ENCODE assay signal across 22 cellular contexts in the genomic region with DNA sequence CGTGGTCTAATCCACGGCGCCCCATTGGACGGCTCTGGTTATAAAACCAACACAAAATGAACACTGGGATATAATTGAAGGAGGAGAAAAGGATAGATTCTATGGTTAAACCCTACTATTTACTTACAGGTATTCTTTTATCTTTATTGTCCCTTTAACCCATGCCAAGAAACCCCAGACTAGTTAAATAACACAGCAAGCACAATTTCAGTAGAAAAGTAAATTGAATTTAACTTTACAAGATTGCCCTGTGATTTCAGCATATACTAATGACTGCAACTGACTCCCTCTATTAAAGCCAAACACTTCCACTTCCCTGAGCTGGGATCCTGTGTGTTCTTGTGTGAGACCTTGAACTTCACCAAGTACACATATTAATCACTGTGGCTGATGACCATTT. TPM values are rescaled to one million over a fixed set of nuclear protein-coding genes. Genes with fewer than 3 reads are reported as not detected.
DNase-seq lines count a peak whose midpoint lies in the region; ATAC-seq and TF ChIP-seq lines count a peak whose summit lies in the region.
"Had no signal": no experiment of that assay in that cellular context is flagged by ENCODE, and none has a peak within 500 bp of the region (broad histone marks: within the 10 kb centered on the region; RNA-seq: fewer than 3 reads in every experiment).

No MANE protein-coding gene starts in this region.

- POLR2A ChIA-PET in CD4-positive, alpha-beta memory T cell (lab: Charles Lee; ENCODE audit: partially characterized antibody) = interaction anchor here (0.6 to 87.2 kb wide), 4 partner anchors 11 to 1042 kb away, joined by 3 to 6015 read pairs (median 3009); partner anchors contain the start of gene BCL11B
- POLR2A ChIA-PET in naive thymus-derived CD4-positive, alpha-beta T cell (lab: Charles Lee) = interaction anchor here (41.6 to 69.0 kb wide), 3 partner anchors 5 to 42 kb away, joined by 1374 to 2458 read pairs (median 2458); partner anchors contain the start of gene BCL11B

- peak overlapping the region; percentile 94 to 99 (median 99) for H3K27ac Mint-ChIP-seq in CD4-positive, alpha-beta memory T cell
- peak overlapping the region; percentile 98 for H3K27ac Mint-ChIP-seq in activated T-helper 17 cell treated with anti-CD3 and anti-CD28 coated beads, Interleukin-2, amount 50 U/mL, for 72 hours
- H3K27ac Mint-ChIP-seq in naive thymus-derived CD4-positive, alpha-beta T cell = peak overlapping the region; percentile 88 to 100 (median 99)
- no peak overlapping the region for H3K27ac Mint-ChIP-seq in neural progenitor cell
- H3K27ac Mint-ChIP-seq: dendritic cell treated with granulocyte-macrophage colony-stimulating factor and Interleukin-4, amounts not matched to agents 40 ng/mL and 50 ng/mL, for 4 days had no signal

- no peaks in the 10 kb centered on the region for H3K27me3 ChIP-seq in CD4-positive, alpha-beta memory T cell (ENCODE audit: insufficient read depth, low read length)
- no peaks in the 10 kb centered on the region for H3K27me3 ChIP-seq in naive thymus-derived CD4-positive, alpha-beta T cell (ENCODE audit: control insufficient read depth in 2 of 2, insufficient read depth in 2 of 2, low read length in 2 of 2)
- H3K27me3 ChIP-seq in neural progenitor cell = no peaks in the 10 kb centered on the region
- H3K27me3 ChIP-seq: SJSA1 had no signal

- no peak overlapping the region for H3K4me3 ChIP-seq in CD4-positive, alpha-beta memory T cell (ENCODE audit: low read length in 2 of 2)
- peak overlapping the region; percentile 34 for H3K4me3 ChIP-seq in naive thymus-derived CD4-positive, alpha-beta T cell (ENCODE audit: low read length)
- no peak overlapping the region for H3K4me3 ChIP-seq in neural progenitor cell
- H3K4me3 ChIP-seq: K562, SJSA1, skin epidermis, upper lobe of left lung had no signal

- ATAC-seq in activated T-helper 17 cell treated with anti-CD3 and anti-CD28 coated beads, Interleukin-2, amount 50 U/mL, for 72 hours (replicated peaks) = peak; percentile 34
- ATAC-seq in naive thymus-derived CD4-positive, alpha-beta T cell = no peak
- ATAC-seq: K562, left ventricle myocardium superior, PC-3 had no signal

- H3K9me3 Mint-ChIP-seq in CD4-positive, alpha-beta memory T cell = peaks cover 0 to 19% (median 0%) of the 10 kb centered on the region in 8 donors
- H3K9me3 Mint-ChIP-seq in activated T-helper 17 cell treated with anti-CD3 and anti-CD28 coated beads, Interleukin-2, amount 50 U/mL, for 72 hours = no peaks in the 10 kb centered on the region
- peaks cover 0 to 25% (median 0%) of the 10 kb centered on the region in 11 donors for H3K9me3 Mint-ChIP-seq in naive thymus-derived CD4-positive, alpha-beta T cell
- no peaks in the 10 kb centered on the region for H3K9me3 Mint-ChIP-seq in neural progenitor cell
- H3K9me3 Mint-ChIP-seq: dendritic cell treated with granulocyte-macrophage colony-stimulating factor and Interleukin-4, amounts not matched to agents 40 ng/mL and 50 ng/mL, for 4 days had no signal

- no peaks in the 10 kb centered on the region for H3K27me3 Mint-ChIP-seq in CD4-positive, alpha-beta memory T cell
- H3K27me3 Mint-ChIP-seq in activated T-helper 17 cell treated with anti-CD3 and anti-CD28 coated beads, Interleukin-2, amount 50 U/mL, for 72 hours = no peaks in the 10 kb centered on the region
- H3K27me3 Mint-ChIP-seq in naive thymus-derived CD4-positive, alpha-beta T cell = no peaks in the 10 kb centered on the region
- peaks cover 11% of the 10 kb centered on the region for H3K27me3 Mint-ChIP-seq in neural progenitor cell (ENCODE audit: insufficient read depth, low read depth)

- H4K20me1 ChIP-seq in neural progenitor cell (ENCODE audit: low read depth) = no peaks in the 10 kb centered on the region

- H3K36me3 Mint-ChIP-seq in CD4-positive, alpha-beta memory T cell = peaks cover 57 to 93% of the 10 kb centered on the region in 2 donors
- peaks cover 97% of the 10 kb centered on the region for H3K36me3 Mint-ChIP-seq in activated T-helper 17 cell treated with anti-CD3 and anti-CD28 coated beads, Interleukin-2, amount 50 U/mL, for 72 hours (ENCODE audit: low read depth)
- peaks cover 14 to 64% (median 46%) of the 10 kb centered on the region in 5 donors for H3K36me3 Mint-ChIP-seq in naive thymus-derived CD4-positive, alpha-beta T cell
- H3K36me3 Mint-ChIP-seq in neural progenitor cell = peaks cover 3% of the 10 kb centered on the region

- peaks cover 61% of the 10 kb centered on the region for H3K36me3 ChIP-seq in CD4-positive, alpha-beta memory T cell (ENCODE audit: insufficient read depth, low read length)
- peaks cover 23 to 72% (median 24%) of the 10 kb centered on the region in 3 experiments for H3K36me3 ChIP-seq in naive thymus-derived CD4-positive, alpha-beta T cell (ENCODE audit: control insufficient read depth in 2 of 3, insufficient read depth in 3 of 3, low read length in 3 of 3)
- H3K36me3 ChIP-seq in neural progenitor cell = no peaks in the 10 kb centered on the region
- H3K36me3 ChIP-seq: SJSA1, upper lobe of left lung had no signal

- no peaks in the 10 kb centered on the region for H3K9me3 ChIP-seq in CD4-positive, alpha-beta memory T cell (ENCODE audit: control insufficient read depth in 1 of 2, low read length in 2 of 2)
- H3K9me3 ChIP-seq in naive thymus-derived CD4-positive, alpha-beta T cell (ENCODE audit: control insufficient read depth in 2 of 3, low read length in 3 of 3) = no peaks in the 10 kb centered on the region
- H3K9me3 ChIP-seq in neural progenitor cell (ENCODE audit: low read depth) = no peaks in the 10 kb centered on the region
- H3K9me3 ChIP-seq: SJSA1, upper lobe of left lung had no signal

- no peak overlapping the region for H3K4me2 ChIP-seq in neural progenitor cell

- no peak overlapping the region for H2AFZ ChIP-seq in neural progenitor cell (replicated peaks)

- peak overlapping the region; percentile 22 to 94 (median 72) for H3K4me3 Mint-ChIP-seq in CD4-positive, alpha-beta memory T cell
- peak overlapping the region; percentile 96 for H3K4me3 Mint-ChIP-seq in activated T-helper 17 cell treated with anti-CD3 and anti-CD28 coated beads, Interleukin-2, amount 50 U/mL, for 72 hours
- H3K4me3 Mint-ChIP-seq in naive thymus-derived CD4-positive, alpha-beta T cell = peak overlapping the region; percentile 70 to 94 (median 81)
- no peak overlapping the region for H3K4me3 Mint-ChIP-seq in neural progenitor cell
- H3K4me3 Mint-ChIP-seq: dendritic cell treated with granulocyte-macrophage colony-stimulating factor and Interleukin-4, amounts not matched to agents 40 ng/mL and 50 ng/mL, for 4 days had no signal

- TF ChIP-seq CTCF in C4-2B (conservative IDR thresholded peaks at IDR 0.05) (no peak), neural progenitor cell (IDR thresholded peaks at IDR 0.05) (no peak)

- H3K4me1 Mint-ChIP-seq in CD4-positive, alpha-beta memory T cell = peaks cover 80 to 98% (median 91%) of the 10 kb centered on the region in 4 donors
- peaks cover 81% of the 10 kb centered on the region for H3K4me1 Mint-ChIP-seq in activated T-helper 17 cell treated with anti-CD3 and anti-CD28 coated beads, Interleukin-2, amount 50 U/mL, for 72 hours
- H3K4me1 Mint-ChIP-seq in naive thymus-derived CD4-positive, alpha-beta T cell = peaks cover 71 to 97% (median 93%) of the 10 kb centered on the region in 7 donors
- peaks cover 40% of the 10 kb centered on the region for H3K4me1 Mint-ChIP-seq in neural progenitor cell

- intact Hi-C loops in CD4-positive, alpha-beta memory T cell (cut with micrococcal nuclease) = no loop called here
- intact Hi-C loops in naive thymus-derived CD4-positive, alpha-beta T cell (cut with micrococcal nuclease) = loop anchor here in 1 of 2 donors (2.0 kb wide), 2 partner anchors 14 kb away; no protein-coding TSS in a partner anchor

- H3K4me1 ChIP-seq in CD4-positive, alpha-beta memory T cell (ENCODE audit: insufficient read depth, low read length) = peaks cover 100% of the 10 kb centered on the region
- H3K4me1 ChIP-seq in naive thymus-derived CD4-positive, alpha-beta T cell (ENCODE audit: control insufficient read depth in 2 of 2, insufficient read depth in 2 of 2, low read length in 2 of 2) = peaks cover 91 to 97% of the 10 kb centered on the region in 2 donors
- H3K4me1 ChIP-seq in neural progenitor cell = peaks cover 14% of the 10 kb centered on the region

- no peaks in the 10 kb centered on the region for H3F3A ChIP-seq in neural progenitor cell (ENCODE audit: low read depth)

- CTCF ChIA-PET in CD4-positive, alpha-beta memory T cell (lab: Charles Lee; ENCODE audit: partially characterized antibody) = interaction anchor here (0.8 to 16.7 kb wide), 4 partner anchors 9 to 38 kb away, joined by 4 to 270 read pairs (median 18); no protein-coding TSS in a partner anchor
- CTCF ChIA-PET in naive thymus-derived CD4-positive, alpha-beta T cell (lab: Charles Lee) = interaction anchor here (0.5 to 3.2 kb wide), 8 partner anchors 12 to 1248 kb away, joined by 3 to 13 read pairs (median 4); partner anchors contain the start of gene BCL11B

- no peaks in the 10 kb centered on the region for H3K79me2 ChIP-seq in neural progenitor cell (ENCODE audit: low read depth)

- H3K27ac ChIP-seq in C4-2B (peak overlapping the region; percentile 63), neural progenitor cell (no peak overlapping the region)
- peak overlapping the region; percentile 98 for H3K27ac ChIP-seq in CD4-positive, alpha-beta memory T cell (ENCODE audit: low read depth, low read length)
- H3K27ac ChIP-seq in naive thymus-derived CD4-positive, alpha-beta T cell (ENCODE audit: low read depth, low read length) = peak overlapping the region; percentile 98
- H3K27ac ChIP-seq: SJSA1, upper lobe of left lung had no signal

- no peak for DNase-seq in CD4-positive, alpha-beta memory T cell
- DNase-seq in naive thymus-derived CD4-positive, alpha-beta T cell = peak in 1 of 9 donors; percentile 21
- DNase-seq in cerebellum (ENCODE audit: low spot score) (no peak), neural progenitor cell (ENCODE audit: low spot score) (no peak), NCI-H1417 treated with DMSO at 0.1 percent for 48 hours (lab: John Stamatoyannopoulos, UW) (no peak)
- DNase-seq: activated CD4-positive, CD25-positive, alpha-beta regulatory T cell treated with anti-CD3 and anti-CD28 coated beads, Interleukin-2, amount 50 U/mL, for 72 hours; amniotic stem cell; Calu3; EL; head of caudate nucleus; left ventricle myocardium superior; NCI-H187 treated with DMSO at 0.1 percent for 48 hours; NCI-H226; PC-3; stimulated activated naive CD4-positive, alpha-beta T cell treated with Interleukin-2 at 50 U/mL for 16 hours; upper lobe of left lung had no signal

- no peak overlapping the region for H3K9ac ChIP-seq in neural progenitor cell

RNA-seq across cellular contexts. Expression of gene BCL11B, which starts 45.3 kb away (rescaled TPM):
- 100 to 1,000 TPM; 163 to 165 TPM for total RNA-seq in CD4-positive, alpha-beta memory T cell
- polyA plus RNA-seq in CD4-positive, alpha-beta memory T cell = 10 to 100 TPM in 1 of 2 donors, 1 to 10 TPM in 1; 2.6 to 11.6 TPM
- 10 to 100 TPM; 51.4 to 52.9 TPM for total RNA-seq in activated T-helper 17 cell treated with anti-CD3 and anti-CD28 coated beads, Interleukin-2, amount 50 U/mL, for 72 hours
- 100 to 1,000 TPM in 4 of 5 experiments, 10 to 100 TPM in 1; 96.3 to 269 (median 223) TPM for total RNA-seq in naive thymus-derived CD4-positive, alpha-beta T cell
- 10 to 100 TPM; 10.9 to 11.6 TPM for polyA plus RNA-seq in naive thymus-derived CD4-positive, alpha-beta T cell
- total RNA-seq in cerebellum = 5.1 TPM
- 1.3 and 1.5 TPM in 2 replicates for total RNA-seq in neural progenitor cell (ENCODE audit: low replicate concordance)
- polyA plus RNA-seq: K562 had no signal
